Comparison of ENCODE assay signal across 19 cellular contexts in the genomic region with DNA sequence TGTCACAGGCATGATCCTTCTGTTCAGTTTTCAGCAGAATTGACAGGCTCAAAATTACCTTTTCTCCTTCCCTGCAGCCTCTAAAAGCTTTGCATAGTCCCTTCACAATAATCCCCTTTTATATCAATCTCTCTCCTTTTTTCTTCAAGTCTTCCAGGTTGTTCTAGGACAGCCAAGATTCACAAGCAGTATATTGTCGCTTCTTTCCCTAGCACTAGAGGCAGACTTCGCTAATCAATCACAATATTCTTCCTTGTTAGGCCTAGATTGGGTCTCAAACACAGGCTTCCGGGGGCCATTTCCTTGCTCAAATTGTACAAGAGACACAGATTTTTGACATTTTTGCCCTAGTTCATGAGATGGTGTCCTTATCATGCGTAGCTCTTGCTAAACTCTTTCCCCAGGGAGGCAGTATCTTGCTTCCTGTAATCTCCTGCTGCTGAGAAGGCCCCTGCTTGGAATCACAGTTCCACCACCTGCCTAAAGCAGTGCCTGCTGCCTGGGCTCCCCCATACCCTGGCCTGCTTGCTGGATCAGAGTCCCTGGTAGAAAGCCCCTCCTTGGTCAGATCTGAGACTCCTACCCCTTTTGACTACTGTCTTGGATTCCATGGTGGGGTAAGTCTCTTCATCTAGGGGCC. TPM values are rescaled to one million over a fixed set of nuclear protein-coding genes. Genes with fewer than 3 reads are reported as not detected.
DNase-seq lines count a peak whose midpoint lies in the region; ATAC-seq and TF ChIP-seq lines count a peak whose summit lies in the region.
"Had no signal": no experiment of that assay in that cellular context is flagged by ENCODE, and none has a peak within 500 bp of the region (broad histone marks: within the 10 kb centered on the region; RNA-seq: fewer than 3 reads in every experiment).

No MANE protein-coding gene starts in this region.

- H3K27me3 Mint-ChIP-seq in WTC11 (ENCODE audit: low read depth): no peaks in the 10 kb centered on the region

- no peak overlapping the region for H3K4me3 Mint-ChIP-seq in WTC11

- no peak overlapping the region for H3K4ac ChIP-seq in mesendoderm (ENCODE audit: low read depth, low read length)

- peaks cover 25% of the 10 kb centered on the region for H3K4me1 Mint-ChIP-seq in WTC11

- H3K36me3 Mint-ChIP-seq in WTC11: peaks cover 22% of the 10 kb centered on the region

- no peak overlapping the region for H2AK5ac ChIP-seq in mesendoderm (ENCODE audit: low read length)

- no peak overlapping the region for H3K9ac ChIP-seq in mesendoderm (ENCODE audit: low read length)

- H3K18ac ChIP-seq in mesendoderm (ENCODE audit: low read length): no peak overlapping the region

- H3K9me3 ChIP-seq in right cardiac atrium (ENCODE audit: control insufficient read depth, low read length): no peaks in the 10 kb centered on the region
- no peaks in the 10 kb centered on the region for H3K9me3 ChIP-seq in right atrium auricular region
- H3K9me3 ChIP-seq: Peyer's patch had no signal

- no peak overlapping the region for H3K4me3 ChIP-seq in right cardiac atrium (ENCODE audit: low read length)
- no peak overlapping the region for H3K4me3 ChIP-seq in right atrium auricular region
- no peak overlapping the region for H3K4me3 ChIP-seq in mesendoderm (ENCODE audit: low read length)
- H3K4me3 ChIP-seq: Peyer's patch had no signal

- H3K9me3 Mint-ChIP-seq in WTC11: peaks cover 28% of the 10 kb centered on the region

- no peak for DNase-seq in right cardiac atrium
- no peak for DNase-seq in right atrium auricular region (ENCODE audit: low spot score)
- no peak for DNase-seq in WTC11 (ENCODE audit: low spot score)
- DNase-seq in mesendoderm: peak; percentile 70
- DNase-seq in 8988T: no peak
- DNase-seq: ACHN; AML-193; GDM1; HCEC 1CT; NCI-H1105 treated with DMSO at 0.1 percent for 48 hours; NCI-H1694; NCI-H2081 treated with DMSO at 0.1 percent for 48 hours; NK-92 treated with Interleukin-12 subunit alpha and Interleukin-12 subunit beta, amount 100 ng/mL, for 24 hours; Peyer's patch had no signal

- no peaks in the 10 kb centered on the region for H3K79me2 ChIP-seq in mesendoderm (ENCODE audit: control insufficient read depth, insufficient read depth, low read length)

- no peaks in the 10 kb centered on the region for H3K79me1 ChIP-seq in mesendoderm (ENCODE audit: low read length)

- H3K27ac ChIP-seq in right cardiac atrium (ENCODE audit: low read length) (no peak overlapping the region), right atrium auricular region (no peak overlapping the region), mesendoderm (ENCODE audit: low read depth, low read length) (no peak overlapping the region)
- H3K27ac ChIP-seq: C4-2B, Peyer's patch had no signal

- intact Hi-C loops in right cardiac atrium (cut with DNase I): no loop called here

- POLR2A ChIA-PET in WTC11 (lab: Charles Lee): no interaction called here

- H2BK15ac ChIP-seq in mesendoderm (replicated peaks; ENCODE audit: low read depth): no peak overlapping the region

- TF ChIP-seq CTCF in right atrium auricular region (IDR thresholded peaks at IDR 0.05) (no peak), WTC11 (IDR thresholded peaks at IDR 0.05) (no peak)

- no peaks in the 10 kb centered on the region for H3K27me3 ChIP-seq in right cardiac atrium (ENCODE audit: control insufficient read depth, insufficient read depth)
- no peaks in the 10 kb centered on the region for H3K27me3 ChIP-seq in right atrium auricular region
- no peaks in the 10 kb centered on the region for H3K27me3 ChIP-seq in mesendoderm (ENCODE audit: insufficient read depth, low read length, poor library complexity)
- H3K27me3 ChIP-seq: Peyer's patch had no signal

- no peak overlapping the region for H3K23ac ChIP-seq in mesendoderm (ENCODE audit: low read length)

- no peak overlapping the region for H2BK5ac ChIP-seq in mesendoderm (ENCODE audit: low read length)

- ATAC-seq in right cardiac atrium (peak; percentile 31 to 40), WTC11 (peak; percentile 65), HG03045 (IDR thresholded peaks at IDR 0.05; ENCODE audit: unreplicated experiment) (no peak), GM21529 (IDR thresholded peaks at IDR 0.05; ENCODE audit: unreplicated experiment) (no peak)

- H4K5ac ChIP-seq in mesendoderm (ENCODE audit: low read length): no peak overlapping the region

- H3K56ac ChIP-seq in mesendoderm (ENCODE audit: low read length): no peak overlapping the region

- H3K4me2 ChIP-seq in mesendoderm (ENCODE audit: low read length): no peak overlapping the region

- CTCF ChIA-PET in WTC11 (lab: Charles Lee): no interaction called here

- no peak overlapping the region for H3K27ac Mint-ChIP-seq in WTC11

- no peak overlapping the region for H2BK120ac ChIP-seq in mesendoderm (ENCODE audit: low read depth, low read length)

- H3K36me3 ChIP-seq in right atrium auricular region: no peaks in the 10 kb centered on the region
- H3K36me3 ChIP-seq in mesendoderm (ENCODE audit: control insufficient read depth, insufficient read depth, low read length): no peaks in the 10 kb centered on the region
- H3K36me3 ChIP-seq: Peyer's patch had no signal

- H4K8ac ChIP-seq in mesendoderm (ENCODE audit: low read depth, low read length): no peak overlapping the region

- H3K4me1 ChIP-seq in right cardiac atrium (ENCODE audit: control insufficient read depth, insufficient read depth, low read length): no peaks in the 10 kb centered on the region
- no peaks in the 10 kb centered on the region for H3K4me1 ChIP-seq in right atrium auricular region
- H3K4me1 ChIP-seq in mesendoderm (ENCODE audit: control insufficient read depth, low read depth, low read length): no peaks in the 10 kb centered on the region
- H3K4me1 ChIP-seq: Peyer's patch had no signal

- WGBS in right cardiac atrium: 62% methylated on average over 4 of the region's 4 CpGs
- no CpG with 5 or more reads among the region's 4 CpGs for WGBS in mesendoderm (ENCODE audit: extremely low coverage, insufficient coverage, low lambda C conversion rate)

TF ChIP-seq in WTC11, 78 proteins besides CTCF, POLR2A, EP300 and RAD21 (continues in another document):
- TF ChIP-seq ARID4B (CRISPR knock-in tag; IDR thresholded peaks at IDR 0.05; ENCODE audit: borderline replicate concordance) (no peak), ATF1 (CRISPR knock-in tag; IDR thresholded peaks at IDR 0.05) (no peak), TEAD1 (CRISPR knock-in tag; IDR thresholded peaks at IDR 0.05) (no peak), ZNF138 (CRISPR knock-in tag; conservative IDR thresholded peaks at IDR 0.05) (no peak), ZNF671 (CRISPR knock-in tag; IDR thresholded peaks at IDR 0.05) (no peak), ZNF416 (CRISPR knock-in tag; IDR thresholded peaks at IDR 0.05) (no peak), KAT7 (CRISPR knock-in tag; IDR thresholded peaks at IDR 0.05; ENCODE audit: borderline replicate concordance) (no peak)
- TF ChIP-seq, protein P1, sequence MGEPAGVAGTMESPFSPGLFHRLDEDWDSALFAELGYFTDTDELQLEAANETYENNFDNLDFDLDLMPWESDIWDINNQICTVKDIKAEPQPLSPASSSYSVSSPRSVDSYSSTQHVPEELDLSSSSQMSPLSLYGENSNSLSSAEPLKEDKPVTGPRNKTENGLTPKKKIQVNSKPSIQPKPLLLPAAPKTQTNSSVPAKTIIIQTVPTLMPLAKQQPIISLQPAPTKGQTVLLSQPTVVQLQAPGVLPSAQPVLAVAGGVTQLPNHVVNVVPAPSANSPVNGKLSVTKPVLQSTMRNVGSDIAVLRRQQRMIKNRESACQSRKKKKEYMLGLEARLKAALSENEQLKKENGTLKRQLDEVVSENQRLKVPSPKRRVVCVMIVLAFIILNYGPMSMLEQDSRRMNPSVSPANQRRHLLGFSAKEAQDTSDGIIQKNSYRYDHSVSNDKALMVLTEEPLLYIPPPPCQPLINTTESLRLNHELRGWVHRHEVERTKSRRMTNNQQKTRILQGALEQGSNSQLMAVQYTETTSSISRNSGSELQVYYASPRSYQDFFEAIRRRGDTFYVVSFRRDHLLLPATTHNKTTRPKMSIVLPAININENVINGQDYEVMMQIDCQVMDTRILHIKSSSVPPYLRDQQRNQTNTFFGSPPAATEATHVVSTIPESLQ (CRISPR knock-in tag; IDR thresholded peaks at IDR 0.05): no peak

RNA-seq across cellular contexts. Expression of gene DMP1, which starts 57.3 kb away (rescaled TPM):
- total RNA-seq in right cardiac atrium (not detected), right atrium auricular region (not detected), WTC11 (2021) (0.11 TPM in 1 of 3 replicates, not detected in the others)
- not detected for polyA plus RNA-seq in right cardiac atrium
- 0.20 TPM for polyA plus RNA-seq in mesendoderm (2013, experiment 1 of 2)
- 0.24 TPM for polyA plus RNA-seq in mesendoderm (2013, experiment 2 of 2)
- total RNA-seq: Daoy, LHCN-M2, Peyer's patch had no signal

Comparison
In these comparisons a context has a peak if more than half of its experiments do, and no peak if none do; other contexts are left out.
1. ATAC-seq: peak in right cardiac atrium (2 of 2) and WTC11 (single experiment); none in HG03045 (single experiment) and GM21529 (single experiment).